Comparison of ENCODE assay signal across 23 cellular contexts in the genomic region with DNA sequence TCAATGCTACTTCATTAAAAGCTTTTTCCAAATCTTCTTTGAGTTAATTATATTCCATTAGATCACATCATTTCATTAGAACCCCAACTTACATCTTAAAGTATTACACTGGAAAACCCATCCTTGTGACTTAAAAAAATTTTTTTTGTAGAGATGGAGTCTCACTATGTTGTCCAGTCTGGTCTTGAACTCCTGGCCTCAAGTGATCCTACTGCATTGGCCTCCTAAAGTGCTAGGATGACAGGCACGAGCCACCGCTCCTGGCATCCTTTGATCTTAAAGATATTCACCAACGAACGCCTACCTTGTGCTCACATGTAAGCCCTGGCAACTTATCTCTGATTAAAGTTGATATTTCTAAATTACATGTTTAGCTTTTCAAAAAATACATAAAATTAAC. TPM values are rescaled to one million over a fixed set of nuclear protein-coding genes. Genes with fewer than 3 reads are reported as not detected.
"Had no signal": no experiment of that assay in that cellular context is flagged by ENCODE, and none has a peak within 500 bp of the region (broad histone marks: within the 10 kb centered on the region; RNA-seq: fewer than 3 reads in every experiment).

No MANE protein-coding gene starts in this region.

- H3K9ac ChIP-seq: parathyroid adenoma had no signal

- H3K9me3 Mint-ChIP-seq: memory B cell; natural killer cell treated with Interleukin-12 subunit alpha and Interleukin-12 subunit beta and Interleukin-15 and Interleukin-18, amount 100 ng/mL, for 72 hours had no signal

- H3K27ac ChIP-seq: dorsolateral prefrontal cortex, epithelial cell of prostate, lower lobe of right lung, parathyroid adenoma, psoas muscle, thyroid gland, upper lobe of left lung, uterus had no signal

- H3K9me3 ChIP-seq: esophagus muscularis mucosa, gastroesophageal sphincter, left ventricle myocardium inferior, lower lobe of right lung, psoas muscle, sigmoid colon, thyroid gland, upper lobe of left lung, uterus had no signal

- DNase-seq: cortex of kidney; dorsolateral prefrontal cortex; effector CD8-positive, alpha-beta T cell; kidney; left cardiac atrium; left ventricle myocardium inferior; lower lobe of right lung; midbrain; psoas muscle; retina; sigmoid colon; stimulated activated CD4-positive, alpha-beta T cell treated with anti-CD3 and anti-CD28 coated beads, Interleukin-12 subunit alpha, Interleukin-12 subunit beta, amount 100 ng/mL, for 4 hours; stimulated activated naive CD4-positive, alpha-beta T cell treated with Interleukin-2 at 50 U/mL for 16 hours; thyroid gland; upper lobe of left lung; uterus had no signal

- ATAC-seq: gastroesophageal sphincter; left cardiac atrium; lower lobe of right lung; natural killer cell treated with Interleukin-12 subunit alpha and Interleukin-12 subunit beta and Interleukin-15 and Interleukin-18, amount 100 ng/mL, for 72 hours; psoas muscle had no signal

- H3K27me3 ChIP-seq: dorsolateral prefrontal cortex, esophagus muscularis mucosa, gastroesophageal sphincter, sigmoid colon, thyroid gland, upper lobe of left lung, uterus had no signal

- H3K4me3 Mint-ChIP-seq: memory B cell; natural killer cell treated with Interleukin-12 subunit alpha and Interleukin-12 subunit beta and Interleukin-15 and Interleukin-18, amount 100 ng/mL, for 72 hours had no signal

- H3K27ac Mint-ChIP-seq: memory B cell; natural killer cell treated with Interleukin-12 subunit alpha and Interleukin-12 subunit beta and Interleukin-15 and Interleukin-18, amount 100 ng/mL, for 72 hours had no signal

- H3K36me3 ChIP-seq: uterus had no signal

- H2AFZ ChIP-seq: parathyroid adenoma had no signal

- H3K27me3 Mint-ChIP-seq: memory B cell; natural killer cell treated with Interleukin-12 subunit alpha and Interleukin-12 subunit beta and Interleukin-15 and Interleukin-18, amount 100 ng/mL, for 72 hours had no signal

- H3K4me3 ChIP-seq: dorsolateral prefrontal cortex, esophagus muscularis mucosa, gastroesophageal sphincter, left ventricle myocardium inferior, lower lobe of right lung, psoas muscle, sigmoid colon, skin epidermis, thyroid gland, upper lobe of left lung, uterus had no signal

- H3K36me3 Mint-ChIP-seq: natural killer cell treated with Interleukin-12 subunit alpha and Interleukin-12 subunit beta and Interleukin-15 and Interleukin-18, amount 100 ng/mL, for 72 hours had no signal

RNA-seq across cellular contexts. Expression of gene MATN3, which starts 32.3 kb away (rescaled TPM):
- total RNA-seq: natural killer cell treated with Interleukin-12 subunit alpha and Interleukin-12 subunit beta and Interleukin-15 and Interleukin-18, amount 100 ng/mL, for 72 hours had no signal
